In the genomic region with DNA sequence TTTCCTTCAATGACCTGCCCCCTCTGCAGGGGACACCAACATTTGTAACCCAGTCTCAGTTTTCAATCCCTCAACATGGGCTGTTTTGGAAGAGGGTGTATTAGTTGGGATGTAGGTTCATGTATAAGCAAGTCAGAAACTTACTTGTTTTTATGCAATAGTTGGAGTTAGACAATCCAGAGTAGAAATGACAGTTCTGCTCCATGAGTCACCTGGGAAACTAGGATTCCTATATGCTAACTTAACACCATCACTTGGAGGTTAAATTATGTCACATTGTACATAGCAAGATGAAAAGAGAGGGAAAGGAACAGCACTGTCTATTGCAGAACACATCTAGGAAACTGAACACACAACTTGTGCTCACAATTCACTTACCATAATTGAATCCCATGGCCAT, we compare ENCODE assay signal across 27 cellular contexts.
"Had no signal": no experiment of that assay in that cellular context is flagged by ENCODE, and none has a peak within 500 bp of the region (broad histone marks: within the 10 kb centered on the region; RNA-seq: fewer than 3 reads in every experiment).

No MANE protein-coding gene starts in this region.

- H3K4me1 ChIP-seq: gastroesophageal sphincter, left lung, neural progenitor cell, prostate gland, testis, tibial artery had no signal

- DNase-seq: dermis blood vessel endothelial cell; effector memory CD4-positive, alpha-beta T cell; erythroblast; heart left ventricle; left cardiac atrium; left lung; mesendoderm; midbrain; naive thymus-derived CD4-positive, alpha-beta T cell; stimulated activated CD4-positive, alpha-beta T cell treated with anti-CD3 and anti-CD28 coated beads, Interleukin-12 subunit alpha, Interleukin-12 subunit beta, amount 100 ng/mL, for 4 hours; stimulated activated CD4-positive, alpha-beta T cell treated with anti-CD3 and anti-CD28 coated beads, Interleukin-1b, Interleukin-23, amount 100 ng/mL, for 48 hours; stimulated activated CD4-positive, alpha-beta T cell treated with anti-CD3 and anti-CD28 coated beads, Interleukin-4, amount 100 ng/mL, for 1 hour; stimulated activated naive CD4-positive, alpha-beta T cell treated with Interleukin-2 at 50 U/mL for 16 hours; substantia nigra; testis; tibial artery had no signal

- H3K4me1 Mint-ChIP-seq: neural progenitor cell; stimulated activated effector memory CD8-positive, alpha-beta T cell treated with anti-CD3 and anti-CD28 coated beads, Interleukin-12 subunit alpha, Interleukin-12 subunit beta, amount 100 ng/mL, for 72 hours had no signal

- H3K9me3 ChIP-seq: prostate gland, testis, tibial artery had no signal

- H3K36me3 ChIP-seq: gastroesophageal sphincter, heart left ventricle, left lung, neural progenitor cell, prostate gland, right atrium auricular region, tibial artery had no signal

- H3K4me3 ChIP-seq: coronary artery, gastroesophageal sphincter, heart left ventricle, hepatocyte, left lung, neural progenitor cell, prostate gland, right atrium auricular region, smooth muscle cell, testis, tibial artery had no signal

- H3K36me3 Mint-ChIP-seq: naive thymus-derived CD4-positive, alpha-beta T cell; neural progenitor cell; stimulated activated effector memory CD8-positive, alpha-beta T cell treated with anti-CD3 and anti-CD28 coated beads, Interleukin-12 subunit alpha, Interleukin-12 subunit beta, amount 100 ng/mL, for 72 hours; type B pancreatic cell had no signal

- H3K27me3 ChIP-seq: gastroesophageal sphincter, heart left ventricle, hepatocyte, left lung, neural progenitor cell, right atrium auricular region, testis, tibial artery had no signal

- H3K79me2 ChIP-seq: hepatocyte had no signal

- H3K4me2 ChIP-seq: hepatocyte, neural progenitor cell, smooth muscle cell had no signal

- ATAC-seq: gastroesophageal sphincter; heart left ventricle; left cardiac atrium; left lung; naive thymus-derived CD4-positive, alpha-beta T cell; sciatic nerve; stimulated activated effector memory CD8-positive, alpha-beta T cell treated with anti-CD3 and anti-CD28 coated beads, Interleukin-12 subunit alpha, Interleukin-12 subunit beta, amount 100 ng/mL, for 72 hours had no signal

- H3K27me3 Mint-ChIP-seq: type B pancreatic cell had no signal

- H3K9ac ChIP-seq: neural progenitor cell had no signal

- H3K4me3 Mint-ChIP-seq: naive thymus-derived CD4-positive, alpha-beta T cell; nephron; neural progenitor cell; stimulated activated effector memory CD8-positive, alpha-beta T cell treated with anti-CD3 and anti-CD28 coated beads, Interleukin-12 subunit alpha, Interleukin-12 subunit beta, amount 100 ng/mL, for 72 hours; type B pancreatic cell had no signal

- H3K27ac ChIP-seq: coronary artery, gastroesophageal sphincter, heart left ventricle, hepatocyte, left lung, neural progenitor cell, prostate gland, right atrium auricular region, testis, tibial artery had no signal

- H3K27ac Mint-ChIP-seq: nephron; neural progenitor cell; stimulated activated effector memory CD8-positive, alpha-beta T cell treated with anti-CD3 and anti-CD28 coated beads, Interleukin-12 subunit alpha, Interleukin-12 subunit beta, amount 100 ng/mL, for 72 hours; type B pancreatic cell had no signal

- H2AFZ ChIP-seq: hepatocyte, neural progenitor cell had no signal
